ENCODE assay signal across 26 cellular contexts in the genomic region with DNA sequence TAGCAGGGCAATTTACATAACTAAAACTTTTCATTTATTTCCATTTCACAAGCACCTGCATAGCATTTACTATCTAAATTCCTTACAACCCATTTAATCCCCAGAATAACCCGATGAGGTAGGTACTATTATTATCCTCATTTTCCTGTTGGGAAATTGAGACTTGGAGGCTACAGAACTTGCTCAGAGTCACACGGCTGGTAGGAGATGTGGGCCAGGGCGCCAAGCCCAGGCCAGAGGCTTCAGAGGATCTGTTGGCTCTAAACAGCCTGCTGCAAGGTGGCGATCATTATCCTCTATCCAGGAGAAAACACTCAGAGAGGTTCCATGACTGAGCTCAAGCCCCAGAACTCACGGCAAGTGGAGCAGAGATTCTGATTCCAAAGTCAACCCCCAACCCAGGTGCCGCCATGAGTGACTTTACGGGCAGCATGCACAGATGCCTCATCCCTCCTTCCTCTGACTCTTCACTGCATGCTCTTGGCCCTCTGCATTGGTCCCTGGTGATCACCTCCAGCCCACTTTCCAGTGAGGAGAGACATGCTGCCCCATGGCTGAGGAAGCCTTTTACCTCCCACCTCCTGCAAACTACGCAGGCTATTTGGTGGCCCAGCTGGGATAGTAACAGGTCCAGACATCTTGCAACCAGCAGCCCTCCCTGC.
"Had no signal": no experiment of that assay in that cellular context is flagged by ENCODE, and none has a peak within 500 bp of the region (broad histone marks: within the 10 kb centered on the region; RNA-seq: fewer than 3 reads in every experiment).

No MANE protein-coding gene starts in this region.

- DNase-seq: activated CD4-positive, alpha-beta T cell treated with anti-CD3 and anti-CD28 coated beads for 4 hours; activated CD4-positive, alpha-beta T cell treated with anti-CD3 and anti-CD28 coated beads, Interleukin-2, amount 50 U/mL, for 4 hours; activated naive CD4-positive, alpha-beta T cell; activated naive CD8-positive, alpha-beta T cell treated with anti-CD3 and anti-CD28 coated beads for 36 hours; activated T-cell treated with anti-CD3 and anti-CD28 coated beads for 4 hours; activated T-cell treated with anti-CD3 and anti-CD28 coated beads, Interleukin-2, amount 50 U/mL, for 72 hours; adrenal gland; aorta; body of pancreas; cerebellar nuclear complex; colonic mucosa; dorsolateral prefrontal cortex; effector memory CD8-positive, alpha-beta T cell; foreskin fibroblast; naive B cell; nephron progenitor cell; pancreas; spleen; stimulated activated naive CD8-positive, alpha-beta T cell treated with anti-CD3 and anti-CD28 coated beads, Interleukin-15, Interleukin-2, amounts not matched to agents 100 U/mL and 50 U/mL, for 24 hours; T-helper 9 cell; testis; upper lobe of left lung had no signal

- H3K36me3 Mint-ChIP-seq: activated naive CD8-positive, alpha-beta T cell treated with anti-CD3 and anti-CD28 coated beads for 36 hours; mesothelial cell of epicardium had no signal

- H3K36me3 ChIP-seq: adrenal gland, colonic mucosa, pancreas, prostate gland, spleen, upper lobe of left lung, vagina had no signal

- H3K4me1 ChIP-seq: adrenal gland, body of pancreas, colonic mucosa, pancreas, prostate gland, spleen, testis, upper lobe of left lung, vagina had no signal

- ATAC-seq: activated T-cell treated with anti-CD3 and anti-CD28 coated beads, Interleukin-2, amount 50 U/mL, for 72 hours; body of pancreas; effector memory CD8-positive, alpha-beta T cell; pancreas; stimulated activated naive CD8-positive, alpha-beta T cell treated with anti-CD3 and anti-CD28 coated beads, Interleukin-15, Interleukin-2, amounts not matched to agents 100 U/mL and 50 U/mL, for 24 hours had no signal

- H3K4me1 Mint-ChIP-seq: activated naive CD8-positive, alpha-beta T cell treated with anti-CD3 and anti-CD28 coated beads for 36 hours had no signal

- H3K9me3 ChIP-seq: adrenal gland, body of pancreas, colonic mucosa, pancreas, prostate gland, testis, upper lobe of left lung, vagina had no signal

- H3K27ac Mint-ChIP-seq: activated naive CD8-positive, alpha-beta T cell treated with anti-CD3 and anti-CD28 coated beads for 36 hours; activated T-cell treated with anti-CD3 and anti-CD28 coated beads, Interleukin-2, amount 50 U/mL, for 72 hours; effector memory CD8-positive, alpha-beta T cell; mesothelial cell of epicardium; nephron progenitor cell had no signal

- H3K4me3 Mint-ChIP-seq: activated naive CD8-positive, alpha-beta T cell treated with anti-CD3 and anti-CD28 coated beads for 36 hours; activated T-cell treated with anti-CD3 and anti-CD28 coated beads, Interleukin-2, amount 50 U/mL, for 72 hours; effector memory CD8-positive, alpha-beta T cell; mesothelial cell of epicardium; nephron progenitor cell had no signal

- H3K27ac ChIP-seq: adrenal gland, body of pancreas, colonic mucosa, dorsolateral prefrontal cortex, pancreas, prostate gland, spleen, testis, upper lobe of left lung, vagina, VCaP had no signal

- H3K27me3 ChIP-seq: adrenal gland, body of pancreas, colonic mucosa, dorsolateral prefrontal cortex, pancreas, spleen, testis, upper lobe of left lung, vagina had no signal

- H3K9me3 Mint-ChIP-seq: effector memory CD8-positive, alpha-beta T cell; mesothelial cell of epicardium had no signal

- H3K4me3 ChIP-seq: adrenal gland, body of pancreas, colonic mucosa, dorsolateral prefrontal cortex, pancreas, prostate gland, spleen, testis, upper lobe of left lung, vagina had no signal
